Comparison of ENCODE assay signal across 11 cellular contexts in the genomic region with DNA sequence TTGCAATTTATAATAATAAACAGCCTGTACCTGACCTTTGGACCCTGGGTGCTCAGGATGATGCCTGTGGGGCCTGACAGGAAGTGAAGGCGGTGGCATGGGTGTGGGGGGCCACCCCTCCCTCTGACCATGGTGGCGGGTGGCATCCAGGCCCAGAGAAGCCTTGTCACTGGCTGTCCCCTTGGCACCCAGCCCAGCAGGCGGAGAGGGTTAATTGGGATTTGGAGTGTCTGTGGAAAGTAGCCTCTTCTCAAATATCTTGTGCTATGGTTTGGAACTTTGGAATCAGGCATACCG. TPM values are rescaled to one million over a fixed set of nuclear protein-coding genes. Genes with fewer than 3 reads are reported as not detected.
A peak's percentile ranks its signal among the peaks of the same experiment; 100 is the strongest.
DNase-seq lines count a peak whose midpoint lies in the region; ATAC-seq and TF ChIP-seq lines count a peak whose summit lies in the region.
"Had no signal": no experiment of that assay in that cellular context is flagged by ENCODE, and none has a peak within 500 bp of the region (broad histone marks: within the 10 kb centered on the region; RNA-seq: fewer than 3 reads in every experiment).

No MANE protein-coding gene starts in this region.

- H3K4me1 ChIP-seq in SK-N-SH (ENCODE audit: control insufficient read depth in 1 of 2, insufficient read depth in 2 of 2, low read depth in 1 of 2, low read length in 1 of 2), result peaks cover 0 to 22% of the 10 kb centered on the region in 2 experiments; a peak in 1 of 4 replicates
- peaks cover 75% of the 10 kb centered on the region for H3K4me1 ChIP-seq in lower lobe of right lung
- peaks cover 53% of the 10 kb centered on the region for H3K4me1 ChIP-seq in upper lobe of right lung

- DNase-seq in SK-N-SH (peak; percentile 66), NOMO-1 treated with dmso at 0.1 percent for 144 hours (lab: John Stamatoyannopoulos, UW; ENCODE audit: unreplicated experiment) (peak; percentile 35), lower lobe of right lung (no peak), upper lobe of right lung (no peak), MG63 (no peak), putamen (ENCODE audit: low spot score) (no peak), NCI-H2107 treated with DMSO at 0.1 percent for 48 hours (lab: John Stamatoyannopoulos, UW; ENCODE audit: unreplicated experiment) (no peak)
- DNase-seq: activated CD4-positive, CD25-positive, alpha-beta regulatory T cell treated with anti-CD3 and anti-CD28 coated beads, Interleukin-2, amount 50 U/mL, for 72 hours; amniotic stem cell; dermis blood vessel endothelial cell had no signal

- no peaks in the 10 kb centered on the region for H4K20me1 ChIP-seq in SK-N-SH (ENCODE audit: insufficient read depth)

- ATAC-seq in SK-N-SH treated with all-trans-retinoic acid at 6 μM for 48 hours (no peak), lower lobe of right lung (no peak), upper lobe of right lung (no peak)

- TF ChIP-seq EP300 in SK-N-SH (IDR thresholded peaks at IDR 0.05; ENCODE audit: borderline replicate concordance in 1 of 2, low read depth in 1 of 2, low read length in 1 of 2), result no peak

- H2AFZ ChIP-seq in SK-N-SH (ENCODE audit: low read depth), result no peak overlapping the region

- no peaks in the 10 kb centered on the region for H3K27me3 ChIP-seq in SK-N-SH (ENCODE audit: insufficient read depth)
- H3K27me3 ChIP-seq in lower lobe of right lung (ENCODE audit: low read depth), result no peaks in the 10 kb centered on the region
- H3K27me3 ChIP-seq in upper lobe of right lung, result no peaks in the 10 kb centered on the region
- H3K27me3 ChIP-seq in MG63, result no peaks in the 10 kb centered on the region

- H3K36me3 ChIP-seq in SK-N-SH (replicated peaks in 1 of 2; ENCODE audit: control insufficient read depth in 1 of 2, insufficient read depth in 2 of 2, low read length in 1 of 2) (no peaks in the 10 kb centered on the region), lower lobe of right lung (no peaks in the 10 kb centered on the region), upper lobe of right lung (no peaks in the 10 kb centered on the region), MG63 (no peaks in the 10 kb centered on the region)

- TF ChIP-seq CTCF in SK-N-SH (IDR thresholded peaks at IDR 0.05), result no peak
- no peak for TF ChIP-seq CTCF in lower lobe of right lung (IDR thresholded peaks at IDR 0.05)
- TF ChIP-seq CTCF in upper lobe of right lung (IDR thresholded peaks at IDR 0.05), result no peak

- H3K4me3 ChIP-seq in SK-N-SH (ENCODE audit: low read depth in 2 of 2, low read length in 1 of 2) (no peak overlapping the region), lower lobe of right lung (no peak overlapping the region), upper lobe of right lung (no peak overlapping the region), MG63 (no peak overlapping the region)

- H3K27ac ChIP-seq in SK-N-SH (ENCODE audit: low read depth in 2 of 2, low read length in 1 of 2) (no peak overlapping the region), lower lobe of right lung (peak overlapping the region; percentile 19), upper lobe of right lung (peak overlapping the region; percentile 58)

- 100% methylated on average over 1 of the region's 4 CpGs for WGBS in SK-N-SH (ENCODE audit: low lambda C conversion rate)

- no peak overlapping the region for H3K9ac ChIP-seq in SK-N-SH

- H3K9me3 ChIP-seq in SK-N-SH, result no peaks in the 10 kb centered on the region
- H3K9me3 ChIP-seq in lower lobe of right lung, result no peaks in the 10 kb centered on the region
- no peaks in the 10 kb centered on the region for H3K9me3 ChIP-seq in upper lobe of right lung
- H3K9me3 ChIP-seq in MG63, result no peaks in the 10 kb centered on the region

- POLR2A ChIA-PET in SK-N-SH (lab: Yijun Ruan, JAX), result no interaction called here

- CTCF ChIA-PET in SK-N-SH (lab: Yijun Ruan, JAX), result interaction anchor here (1.5 kb wide), 1 partner anchor 36 kb away, joined by 3 read pairs; no protein-coding TSS in a partner anchor

- no peak for TF ChIP-seq RAD21 in SK-N-SH (IDR thresholded peaks at IDR 0.05; ENCODE audit: low read length)

- no peaks in the 10 kb centered on the region for H3K9me2 ChIP-seq in SK-N-SH

- H3K4me2 ChIP-seq in SK-N-SH, result no peak overlapping the region

- intact Hi-C loops in lower lobe of right lung (cut with DNase I) (no loop called here), upper lobe of right lung (cut with DNase I) (no loop called here)

- H3K79me2 ChIP-seq in SK-N-SH (ENCODE audit: insufficient read depth), result no peaks in the 10 kb centered on the region; the same call in 1 of the 2 replicates

- no peaks in the 10 kb centered on the region for H3F3A ChIP-seq in SK-N-SH (replicated peaks; ENCODE audit: insufficient read depth)

TF ChIP-seq in SK-N-SH, 30 proteins besides CTCF, POLR2A, EP300 and RAD21 (continues in another document):
- no peak for TF ChIP-seq FOSL2 (IDR thresholded peaks at IDR 0.05; ENCODE audit: borderline replicate concordance, low read depth)
- TF ChIP-seq FOXM1 (IDR thresholded peaks at IDR 0.05; ENCODE audit: low read depth), result no peak
- no peak for TF ChIP-seq GATA2 (CRISPR knock-in tag; IDR thresholded peaks at IDR 0.05)
- no peak for TF ChIP-seq SMC3 (IDR thresholded peaks at IDR 0.05; ENCODE audit: low read depth, low read length)
- no peak for TF ChIP-seq YY1 (IDR thresholded peaks at IDR 0.05; ENCODE audit: low read depth)
- TF ChIP-seq EZH2phosphoT487 (IDR thresholded peaks at IDR 0.05; ENCODE audit: borderline replicate concordance, low read depth), result no peak

TF ChIP-seq in SK-N-SH treated with all-trans-retinoic acid at 6 μM for 48 hours, 23 proteins besides CTCF, POLR2A, EP300 and RAD21:
- TF ChIP-seq, protein P1, sequence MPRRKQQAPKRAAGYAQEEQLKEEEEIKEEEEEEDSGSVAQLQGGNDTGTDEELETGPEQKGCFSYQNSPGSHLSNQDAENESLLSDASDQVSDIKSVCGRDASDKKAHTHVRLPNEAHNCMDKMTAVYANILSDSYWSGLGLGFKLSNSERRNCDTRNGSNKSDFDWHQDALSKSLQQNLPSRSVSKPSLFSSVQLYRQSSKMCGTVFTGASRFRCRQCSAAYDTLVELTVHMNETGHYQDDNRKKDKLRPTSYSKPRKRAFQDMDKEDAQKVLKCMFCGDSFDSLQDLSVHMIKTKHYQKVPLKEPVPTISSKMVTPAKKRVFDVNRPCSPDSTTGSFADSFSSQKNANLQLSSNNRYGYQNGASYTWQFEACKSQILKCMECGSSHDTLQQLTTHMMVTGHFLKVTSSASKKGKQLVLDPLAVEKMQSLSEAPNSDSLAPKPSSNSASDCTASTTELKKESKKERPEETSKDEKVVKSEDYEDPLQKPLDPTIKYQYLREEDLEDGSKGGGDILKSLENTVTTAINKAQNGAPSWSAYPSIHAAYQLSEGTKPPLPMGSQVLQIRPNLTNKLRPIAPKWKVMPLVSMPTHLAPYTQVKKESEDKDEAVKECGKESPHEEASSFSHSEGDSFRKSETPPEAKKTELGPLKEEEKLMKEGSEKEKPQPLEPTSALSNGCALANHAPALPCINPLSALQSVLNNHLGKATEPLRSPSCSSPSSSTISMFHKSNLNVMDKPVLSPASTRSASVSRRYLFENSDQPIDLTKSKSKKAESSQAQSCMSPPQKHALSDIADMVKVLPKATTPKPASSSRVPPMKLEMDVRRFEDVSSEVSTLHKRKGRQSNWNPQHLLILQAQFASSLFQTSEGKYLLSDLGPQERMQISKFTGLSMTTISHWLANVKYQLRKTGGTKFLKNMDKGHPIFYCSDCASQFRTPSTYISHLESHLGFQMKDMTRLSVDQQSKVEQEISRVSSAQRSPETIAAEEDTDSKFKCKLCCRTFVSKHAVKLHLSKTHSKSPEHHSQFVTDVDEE (CRISPR knock-in tag; IDR thresholded peaks at IDR 0.05), result no peak
- TF ChIP-seq, protein P2, sequence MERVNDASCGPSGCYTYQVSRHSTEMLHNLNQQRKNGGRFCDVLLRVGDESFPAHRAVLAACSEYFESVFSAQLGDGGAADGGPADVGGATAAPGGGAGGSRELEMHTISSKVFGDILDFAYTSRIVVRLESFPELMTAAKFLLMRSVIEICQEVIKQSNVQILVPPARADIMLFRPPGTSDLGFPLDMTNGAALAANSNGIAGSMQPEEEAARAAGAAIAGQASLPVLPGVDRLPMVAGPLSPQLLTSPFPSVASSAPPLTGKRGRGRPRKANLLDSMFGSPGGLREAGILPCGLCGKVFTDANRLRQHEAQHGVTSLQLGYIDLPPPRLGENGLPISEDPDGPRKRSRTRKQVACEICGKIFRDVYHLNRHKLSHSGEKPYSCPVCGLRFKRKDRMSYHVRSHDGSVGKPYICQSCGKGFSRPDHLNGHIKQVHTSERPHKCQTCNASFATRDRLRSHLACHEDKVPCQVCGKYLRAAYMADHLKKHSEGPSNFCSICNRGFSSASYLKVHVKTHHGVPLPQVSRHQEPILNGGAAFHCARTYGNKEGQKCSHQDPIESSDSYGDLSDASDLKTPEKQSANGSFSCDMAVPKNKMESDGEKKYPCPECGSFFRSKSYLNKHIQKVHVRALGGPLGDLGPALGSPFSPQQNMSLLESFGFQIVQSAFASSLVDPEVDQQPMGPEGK (CRISPR knock-in tag; IDR thresholded peaks at IDR 0.05; ENCODE audit: borderline replicate concordance), result no peak
- no peak for TF ChIP-seq ZNF565 (CRISPR knock-in tag; conservative IDR thresholded peaks at IDR 0.05; ENCODE audit: low read depth)
- TF ChIP-seq ZC3H10 (CRISPR knock-in tag; IDR thresholded peaks at IDR 0.05), result no peak
- no peak for TF ChIP-seq ARNTL (CRISPR knock-in tag; IDR thresholded peaks at IDR 0.05; ENCODE audit: borderline replicate concordance, low read depth)
- no peak for TF ChIP-seq ZFP30 (CRISPR knock-in tag; IDR thresholded peaks at IDR 0.05)
- TF ChIP-seq PPARA (CRISPR knock-in tag; IDR thresholded peaks at IDR 0.05; ENCODE audit: borderline replicate concordance), result no peak
- TF ChIP-seq GLIS3 (CRISPR knock-in tag; IDR thresholded peaks at IDR 0.05), result no peak
- no peak for TF ChIP-seq ISL1 (CRISPR knock-in tag; IDR thresholded peaks at IDR 0.05)
- no peak for TF ChIP-seq ZNF70 (CRISPR knock-in tag; IDR thresholded peaks at IDR 0.05)
- no peak for TF ChIP-seq RARB (CRISPR knock-in tag; IDR thresholded peaks at IDR 0.05)
- no peak for TF ChIP-seq BACH2 (CRISPR knock-in tag; IDR thresholded peaks at IDR 0.05; ENCODE audit: borderline replicate concordance)
- no peak for TF ChIP-seq ZFP3 (CRISPR knock-in tag; IDR thresholded peaks at IDR 0.05)

RNA-seq across cellular contexts. Expression of a gene that starts 20.5 kb away (rescaled TPM):
- 7.2 and 10.6 TPM in 2 replicates for polyA plus RNA-seq in SK-N-SH (2012; rRNA removed)
- 4.4 and 6.1 TPM in 2 replicates for polyA plus RNA-seq in SK-N-SH (2012; cell fraction: cytosol; rRNA removed)
- polyA plus RNA-seq in SK-N-SH (2012; cell fraction: nucleus; rRNA removed), result 21.8 and 23.2 TPM in 2 replicates
- total RNA-seq in lower lobe of right lung (57.8 TPM), upper lobe of right lung (76.3 TPM)
- total RNA-seq in MG63 (2014; rRNA removed; shearing (Covaris generic); ENCODE audit: low replicate concordance), result 0.86 and 2.1 TPM in 2 replicates

RNA-seq across cellular contexts. Expression of a gene that starts 58.5 kb away (rescaled TPM):
- polyA plus RNA-seq in SK-N-SH (2012; rRNA removed), result 16.1 and 20.1 TPM in 2 replicates
- 16.7 and 18.3 TPM in 2 replicates for polyA plus RNA-seq in SK-N-SH (2012; cell fraction: cytosol; rRNA removed)
- 8.4 and 10.6 TPM in 2 replicates for polyA plus RNA-seq in SK-N-SH (2012; cell fraction: nucleus; rRNA removed)
- total RNA-seq in lower lobe of right lung (4.5 TPM), upper lobe of right lung (3.6 TPM)
- 11.1 and 11.2 TPM in 2 replicates for total RNA-seq in MG63 (2014; rRNA removed; shearing (Covaris generic); ENCODE audit: low replicate concordance)

Comparison
In these comparisons a context has a peak if more than half of its experiments do, and no peak if none do; other contexts are left out.
1. DNase-seq: peak in SK-N-SH (single experiment) and NOMO-1 treated with dmso at 0.1 percent for 144 hours (single experiment); none in lower lobe of right lung (single experiment), upper lobe of right lung (single experiment), MG63 (single experiment), putamen (single experiment) and NCI-H2107 treated with DMSO at 0.1 percent for 48 hours (single experiment).
2. H3K27ac ChIP-seq: peak in lower lobe of right lung (single experiment) and upper lobe of right lung (single experiment); none in SK-N-SH (0 of 2).
3. RNA of a gene that starts 20.5 kb away (total RNA-seq): 76.3 TPM in upper lobe of right lung (single experiment) and 57.8 TPM in lower lobe of right lung (single experiment); 0.86 to 2.1 TPM in MG63; every median in the first group is over 10 times any median in the second.